ENCODE assay signal across 18 cellular contexts in the genomic region with DNA sequence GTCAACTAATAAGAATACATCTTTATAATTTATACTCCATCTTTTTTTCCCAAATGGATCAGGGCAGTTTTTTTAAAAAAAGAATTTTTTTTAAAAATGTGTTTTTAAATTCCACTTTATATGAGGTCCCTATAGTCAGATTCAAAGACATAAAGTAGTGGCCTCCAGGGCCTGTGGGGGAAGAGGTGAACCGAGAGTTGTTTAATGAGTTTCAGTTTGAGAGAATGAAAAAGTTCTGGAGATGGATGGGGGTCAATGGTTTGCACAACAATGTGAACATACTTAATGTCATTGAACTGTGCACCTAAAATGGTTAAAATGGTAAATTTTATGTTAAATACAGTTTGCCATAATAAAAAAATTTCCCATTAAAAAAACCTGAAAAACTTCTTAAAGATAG.
"Had no signal": no experiment of that assay in that cellular context is flagged by ENCODE, and none has a peak within 500 bp of the region (broad histone marks: within the 10 kb centered on the region; RNA-seq: fewer than 3 reads in every experiment).

No MANE protein-coding gene starts in this region.

- H3K4me3 ChIP-seq: esophagus squamous epithelium, heart right ventricle, left ventricle myocardium inferior, vagina had no signal

- H3K27me3 ChIP-seq: esophagus squamous epithelium, heart right ventricle, vagina had no signal

- H3K9me3 ChIP-seq: esophagus squamous epithelium, heart right ventricle, left ventricle myocardium inferior, vagina had no signal

- DNase-seq: activated CD4-positive, CD25-positive, alpha-beta regulatory T cell treated with anti-CD3 and anti-CD28 coated beads, Interleukin-2, amount 50 U/mL, for 72 hours; activated CD8-positive, alpha-beta memory T cell treated with anti-CD3 and anti-CD28 coated beads for 24 hours; activated CD8-positive, alpha-beta memory T cell treated with anti-CD3 and anti-CD28 coated beads, Interleukin-2, amount 50 U/mL, for 48 hours; activated effector memory CD4-positive, alpha-beta T cell treated with anti-CD3 and anti-CD28 coated beads, Interleukin-2, amount 50 U/mL, for 16 hours; activated T-cell treated with anti-CD3 and anti-CD28 coated beads, Interleukin-2, amount 50 U/mL, for 48 hours; amniotic stem cell; effector memory CD4-positive, alpha-beta T cell; esophagus squamous epithelium; heart right ventricle; kidney glomerular epithelial cell; left ventricle myocardium inferior; occipital lobe; stimulated activated CD4-positive, alpha-beta T cell treated with anti-CD3 and anti-CD28 coated beads, Interleukin-12 subunit alpha, Interleukin-12 subunit beta, amount 100 ng/mL, for 4 hours; stimulated activated CD4-positive, alpha-beta T cell treated with anti-CD3 and anti-CD28 coated beads, Interleukin-1b, Interleukin-23, amount 100 ng/mL, for 48 hours; stimulated activated CD8-positive, alpha-beta memory T cell treated with anti-CD3 and anti-CD28 coated beads, Interleukin-4, amount 100 ng/mL, for 48 hours; trophoblast cell had no signal

- H3K36me3 ChIP-seq: left ventricle myocardium inferior, vagina had no signal

- ATAC-seq: heart right ventricle had no signal

- H3K27ac ChIP-seq: esophagus squamous epithelium, heart right ventricle, left ventricle myocardium inferior, vagina, VCaP had no signal
